ENCODE assay signal across 18 cellular contexts in the genomic region with DNA sequence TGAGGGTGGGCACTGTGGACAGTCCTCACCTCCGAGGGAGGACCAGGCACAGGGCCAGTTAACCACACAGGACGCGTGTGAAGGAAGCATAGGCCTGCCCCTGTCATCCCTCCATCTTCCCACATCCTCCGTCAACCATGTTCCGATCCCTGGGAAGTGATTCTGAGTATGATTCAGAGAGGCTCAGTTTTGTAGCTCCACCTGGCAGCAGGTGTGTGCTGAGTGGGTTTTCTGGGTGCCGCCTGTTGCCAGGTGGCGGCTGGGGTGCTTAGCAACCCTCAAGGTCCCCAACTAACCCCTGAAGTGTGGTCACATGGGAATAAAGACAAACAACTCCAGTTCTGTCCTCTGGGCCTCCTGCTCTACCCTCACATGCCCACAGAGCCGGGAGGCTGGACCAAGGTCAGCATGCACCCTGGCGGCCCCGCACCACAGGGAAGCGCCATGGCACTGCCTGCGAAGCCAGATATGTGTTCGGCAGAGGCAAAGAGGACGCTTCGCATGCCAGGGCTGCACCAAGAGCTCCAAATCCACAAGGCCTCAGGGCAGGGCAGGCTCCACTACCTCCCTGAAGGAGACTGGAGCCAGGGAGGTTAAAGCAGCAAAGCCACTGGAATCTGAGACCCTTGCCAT.
"Had no signal": no experiment of that assay in that cellular context is flagged by ENCODE, and none has a peak within 500 bp of the region (broad histone marks: within the 10 kb centered on the region; RNA-seq: fewer than 3 reads in every experiment).

No MANE protein-coding gene starts in this region.

- H3K27me3 Mint-ChIP-seq: activated CD4-positive, alpha-beta memory T cell treated with anti-CD3 and anti-CD28 coated beads, Interleukin-2, amount 10 ng/mL, durations not matched to agents 7 days and 5 days; activated CD4-positive, alpha-beta T cell treated with anti-CD3 and anti-CD28 coated beads, Interleukin-2, amount 10 ng/mL, durations not matched to agents 24 days and 14 days; activated naive CD8-positive, alpha-beta T cell treated with anti-CD3 and anti-CD28 coated beads, Interleukin-2, amount 10 ng/mL, durations not matched to agents 7 days and 5 days; dendritic cell treated with granulocyte-macrophage colony-stimulating factor and Interleukin-4, amounts not matched to agents 40 ng/mL and 50 ng/mL, for 4 days; natural killer cell treated with Interleukin-12 subunit alpha and Interleukin-12 subunit beta and Interleukin-15 and Interleukin-18, amount 100 ng/mL, for 72 hours had no signal

- H3K4me3 ChIP-seq: sigmoid colon, thoracic aorta, upper lobe of left lung had no signal

- DNase-seq: activated CD4-positive, alpha-beta memory T cell treated with anti-CD3 and anti-CD28 coated beads, Interleukin-2, amount 10 ng/mL, durations not matched to agents 7 days and 5 days; activated CD4-positive, alpha-beta T cell treated with anti-CD3 and anti-CD28 coated beads, Interleukin-2, amount 10 ng/mL, durations not matched to agents 24 days and 14 days; activated effector memory CD4-positive, alpha-beta T cell treated with Interleukin-2 at 50 U/mL for 16 hours; activated naive CD4-positive, alpha-beta T cell treated with anti-CD3 and anti-CD28 coated beads for 36 hours; activated naive CD8-positive, alpha-beta T cell treated with anti-CD3 and anti-CD28 coated beads, Interleukin-2, amount 10 ng/mL, durations not matched to agents 7 days and 5 days; activated T-cell treated with anti-CD3 and anti-CD28 coated beads, Interleukin-2, amount 50 U/mL, for 72 hours; amniotic stem cell; effector CD4-positive, alpha-beta T cell; kidney glomerular epithelial cell; sigmoid colon; stimulated activated CD4-positive, alpha-beta T cell treated with anti-CD3 and anti-CD28 coated beads, Interleukin-4, amount 100 ng/mL, for 1 hour; stimulated activated naive CD4-positive, alpha-beta T cell treated with Interleukin-2 at 50 U/mL for 16 hours; upper lobe of left lung had no signal

- H3K9me3 Mint-ChIP-seq: activated CD4-positive, alpha-beta memory T cell treated with anti-CD3 and anti-CD28 coated beads, Interleukin-2, amount 10 ng/mL, durations not matched to agents 7 days and 5 days; activated CD4-positive, alpha-beta T cell treated with anti-CD3 and anti-CD28 coated beads, Interleukin-2, amount 10 ng/mL, durations not matched to agents 24 days and 14 days; activated naive CD4-positive, alpha-beta T cell treated with anti-CD3 and anti-CD28 coated beads for 36 hours; activated naive CD8-positive, alpha-beta T cell treated with anti-CD3 and anti-CD28 coated beads, Interleukin-2, amount 10 ng/mL, durations not matched to agents 7 days and 5 days; activated T-cell treated with anti-CD3 and anti-CD28 coated beads, Interleukin-2, amount 50 U/mL, for 72 hours; dendritic cell treated with granulocyte-macrophage colony-stimulating factor and Interleukin-4, amounts not matched to agents 40 ng/mL and 50 ng/mL, for 4 days; natural killer cell treated with Interleukin-12 subunit alpha and Interleukin-12 subunit beta and Interleukin-15 and Interleukin-18, amount 100 ng/mL, for 72 hours had no signal

- H3K9me3 ChIP-seq: sigmoid colon, thoracic aorta, upper lobe of left lung had no signal

- H3K4me3 Mint-ChIP-seq: activated CD4-positive, alpha-beta memory T cell treated with anti-CD3 and anti-CD28 coated beads, Interleukin-2, amount 10 ng/mL, durations not matched to agents 7 days and 5 days; activated CD4-positive, alpha-beta T cell treated with anti-CD3 and anti-CD28 coated beads, Interleukin-2, amount 10 ng/mL, durations not matched to agents 24 days and 14 days; activated naive CD4-positive, alpha-beta T cell treated with anti-CD3 and anti-CD28 coated beads for 36 hours; activated naive CD8-positive, alpha-beta T cell treated with anti-CD3 and anti-CD28 coated beads, Interleukin-2, amount 10 ng/mL, durations not matched to agents 7 days and 5 days; activated T-cell treated with anti-CD3 and anti-CD28 coated beads, Interleukin-2, amount 50 U/mL, for 72 hours; dendritic cell treated with granulocyte-macrophage colony-stimulating factor and Interleukin-4, amounts not matched to agents 40 ng/mL and 50 ng/mL, for 4 days; natural killer cell treated with Interleukin-12 subunit alpha and Interleukin-12 subunit beta and Interleukin-15 and Interleukin-18, amount 100 ng/mL, for 72 hours had no signal

- H3K27ac Mint-ChIP-seq: activated CD4-positive, alpha-beta memory T cell treated with anti-CD3 and anti-CD28 coated beads, Interleukin-2, amount 10 ng/mL, durations not matched to agents 7 days and 5 days; activated CD4-positive, alpha-beta T cell treated with anti-CD3 and anti-CD28 coated beads, Interleukin-2, amount 10 ng/mL, durations not matched to agents 24 days and 14 days; activated naive CD4-positive, alpha-beta T cell treated with anti-CD3 and anti-CD28 coated beads for 36 hours; activated naive CD8-positive, alpha-beta T cell treated with anti-CD3 and anti-CD28 coated beads, Interleukin-2, amount 10 ng/mL, durations not matched to agents 7 days and 5 days; activated T-cell treated with anti-CD3 and anti-CD28 coated beads, Interleukin-2, amount 50 U/mL, for 72 hours; dendritic cell treated with granulocyte-macrophage colony-stimulating factor and Interleukin-4, amounts not matched to agents 40 ng/mL and 50 ng/mL, for 4 days; natural killer cell treated with Interleukin-12 subunit alpha and Interleukin-12 subunit beta and Interleukin-15 and Interleukin-18, amount 100 ng/mL, for 72 hours had no signal

- H3K36me3 Mint-ChIP-seq: natural killer cell treated with Interleukin-12 subunit alpha and Interleukin-12 subunit beta and Interleukin-15 and Interleukin-18, amount 100 ng/mL, for 72 hours had no signal

- H3K4me1 ChIP-seq: upper lobe of left lung had no signal

- H3K27me3 ChIP-seq: sigmoid colon, upper lobe of left lung had no signal

- H3K27ac ChIP-seq: thoracic aorta, upper lobe of left lung, VCaP had no signal

- H3K4me1 Mint-ChIP-seq: activated CD4-positive, alpha-beta memory T cell treated with anti-CD3 and anti-CD28 coated beads, Interleukin-2, amount 10 ng/mL, durations not matched to agents 7 days and 5 days; activated CD4-positive, alpha-beta T cell treated with anti-CD3 and anti-CD28 coated beads, Interleukin-2, amount 10 ng/mL, durations not matched to agents 24 days and 14 days; activated naive CD8-positive, alpha-beta T cell treated with anti-CD3 and anti-CD28 coated beads, Interleukin-2, amount 10 ng/mL, durations not matched to agents 7 days and 5 days had no signal

- H3K36me3 ChIP-seq: sigmoid colon, thoracic aorta, upper lobe of left lung had no signal

- ATAC-seq: activated CD4-positive, CD25-positive, alpha-beta regulatory T cell treated with anti-CD3 and anti-CD28 coated beads, Interleukin-2, amount 50 U/mL, for 24 hours; activated T-cell treated with anti-CD3 and anti-CD28 coated beads, Interleukin-2, amount 50 U/mL, for 72 hours; natural killer cell treated with Interleukin-12 subunit alpha and Interleukin-12 subunit beta and Interleukin-15 and Interleukin-18, amount 100 ng/mL, for 72 hours had no signal
